21 cellular contexts compared by ENCODE assay signal in genomic region chr1:204070895-204071294, GRCh38.
"Had no signal": no experiment of that assay in that cellular context is flagged by ENCODE, and none has a peak within 500 bp of the region (broad histone marks: within the 10 kb centered on the region; RNA-seq: fewer than 3 reads in every experiment).

No MANE protein-coding gene starts in this region.

- H3K4me2 ChIP-seq: SK-N-SH had no signal

- FAIRE-seq: RCC 7860 had no signal

- H3K36me3 ChIP-seq: MG63 had no signal

- DNase-seq: Karpas-422, KG1, MG63, NCI-H1092, NCI-H1105 treated with DMSO at 0.1 percent for 48 hours, NCI-H1417 treated with DMSO at 0.1 percent for 48 hours, NCI-H146, NCI-H1694 treated with DMSO at 0.1 percent for 48 hours, NCI-H1930, NCI-H2081, NCI-H2107, NCI-H226, NCI-H446, NCI-H510A, NCI-H524 treated with DMSO at 0.1 percent for 48 hours, NCI-H69, NCI-H774, RPMI8226, SHP77, SK-N-SH had no signal

- H3K4me3 ChIP-seq: MG63 had no signal

- H3K9ac ChIP-seq: SK-N-SH had no signal

- H3K27me3 ChIP-seq: MG63 had no signal

- H3K9me3 ChIP-seq: MG63, SK-N-SH had no signal
